In the genomic region with DNA sequence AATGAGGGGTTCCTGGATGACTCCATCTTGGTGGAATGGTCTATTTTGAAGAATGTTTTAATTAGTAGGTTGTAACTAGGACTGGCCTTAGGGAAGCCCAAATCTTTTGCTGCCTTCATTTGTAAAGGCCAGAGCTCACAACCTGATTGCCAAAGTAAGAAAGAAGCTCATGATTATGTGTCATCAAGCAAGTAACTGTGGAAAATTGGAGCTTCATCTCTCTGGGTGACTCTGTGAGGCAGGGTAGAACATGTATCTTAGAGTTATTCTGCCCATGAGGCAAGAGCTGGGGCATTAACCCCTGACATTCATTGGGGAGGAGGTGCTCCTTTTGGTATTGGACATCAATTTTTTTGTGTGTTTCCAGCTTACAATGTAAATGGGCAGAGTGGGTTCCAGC, we compare ENCODE assay signal across 17 cellular contexts.
DNase-seq lines count a peak whose midpoint lies in the region; FAIRE-seq and TF ChIP-seq lines count a peak whose summit lies in the region.
"Had no signal": no experiment of that assay in that cellular context is flagged by ENCODE, and none has a peak within 500 bp of the region (broad histone marks: within the 10 kb centered on the region; RNA-seq: fewer than 3 reads in every experiment).

No MANE protein-coding gene starts in this region.

- H3K27me3 Mint-ChIP-seq in HFFc6 (ENCODE audit: insufficient read depth), result peaks cover 6% of the 10 kb centered on the region
- H3K27me3 Mint-ChIP-seq: CD4-positive, alpha-beta memory T cell had no signal

- DNase-seq in bronchial epithelial cell (ENCODE audit: low read depth), result peak; percentile 76
- no peak for DNase-seq in epithelial cell of prostate (ENCODE audit: low read depth, low spot score)
- DNase-seq in keratinocyte (ENCODE audit: low read depth, low spot score), result no peak
- no peak for DNase-seq in GM12891 (ENCODE audit: insufficient read length, low spot score)
- no peak for DNase-seq in DMS 273 treated with DMSO at 0.1 percent for 48 hours (lab: John Stamatoyannopoulos, UW)
- DNase-seq in HFFc6, result no peak
- DNase-seq: C1 segment of cervical spinal cord; Calu3; CD4-positive, alpha-beta memory T cell; COR-L47; DMS153; DND-41; GM23248; H7 had no signal

- no peaks in the 10 kb centered on the region for H4K20me1 ChIP-seq in keratinocyte (ENCODE audit: control insufficient read depth, extremely low read depth, insufficient read depth, low read length)

- H3K4me1 Mint-ChIP-seq in HFFc6 (ENCODE audit: low read depth), result no peaks in the 10 kb centered on the region
- H3K4me1 Mint-ChIP-seq: CD4-positive, alpha-beta memory T cell had no signal

- no peak overlapping the region for H3K9ac ChIP-seq in keratinocyte (ENCODE audit: control insufficient read depth, extremely low read depth, insufficient read depth, low read length)
- H3K9ac ChIP-seq: GM23248 had no signal

- dilution Hi-C loops in keratinocyte (cut with MboI; ENCODE audit: extremely low pct_ligation_motif_present, low sequenced_read_pairs), result no loop called here

- no peaks in the 10 kb centered on the region for H3K79me2 ChIP-seq in keratinocyte (ENCODE audit: control insufficient read depth, insufficient read depth, low read length)

- no peaks in the 10 kb centered on the region for H3K36me3 Mint-ChIP-seq in HFFc6 (ENCODE audit: low read depth)
- H3K36me3 Mint-ChIP-seq: CD4-positive, alpha-beta memory T cell had no signal

- peaks cover 12% of the 10 kb centered on the region for H3K4me1 ChIP-seq in keratinocyte (ENCODE audit: control insufficient read depth, extremely low read depth, insufficient read depth, low read length)

- H3K4me3 ChIP-seq in bronchial epithelial cell (ENCODE audit: low read depth, low read length) (no peak overlapping the region), keratinocyte (ENCODE audit: control insufficient read depth in 2 of 3, extremely low read depth in 1 of 3, insufficient read depth in 2 of 3, low read depth in 1 of 3, low read length in 3 of 3) (no peak overlapping the region)
- H3K4me3 ChIP-seq: GM23248 had no signal

- H3K4me2 ChIP-seq in keratinocyte (ENCODE audit: control insufficient read depth, extremely low read depth, insufficient read depth, low read depth, low read length), result no peak overlapping the region

- no peak for TF ChIP-seq CTCF in bronchial epithelial cell (IDR thresholded peaks at IDR 0.05; ENCODE audit: insufficient read depth, low read length, severe bottlenecking)
- TF ChIP-seq CTCF in keratinocyte (optimal IDR thresholded peaks at IDR 0.05 in 1 of 3, IDR thresholded peaks at IDR 0.05 in 1 of 3, conservative IDR thresholded peaks at IDR 0.05 in 1 of 3; ENCODE audit: extremely low read depth in 1 of 3, insufficient read depth in 2 of 3, low read length in 3 of 3), result no peak
- TF ChIP-seq CTCF in HFFc6 (IDR thresholded peaks at IDR 0.05), result no peak

- H3K9me3 Mint-ChIP-seq in HFFc6, result no peaks in the 10 kb centered on the region

- H3K4me3 Mint-ChIP-seq in HFFc6, result no peak overlapping the region
- H3K4me3 Mint-ChIP-seq: CD4-positive, alpha-beta memory T cell had no signal

- no peaks in the 10 kb centered on the region for H3K9me1 ChIP-seq in keratinocyte (ENCODE audit: control insufficient read depth, extremely low read depth, insufficient read depth, low read length)

- H3K36me3 ChIP-seq in bronchial epithelial cell (ENCODE audit: control insufficient read depth, insufficient read depth, low read length) (no peaks in the 10 kb centered on the region), keratinocyte (ENCODE audit: control insufficient read depth in 2 of 2, extremely low read depth in 1 of 2, insufficient read depth in 2 of 2, low read length in 2 of 2) (no peaks in the 10 kb centered on the region)

- no peaks in the 10 kb centered on the region for H3K9me3 ChIP-seq in keratinocyte (ENCODE audit: control insufficient read depth, low read depth, low read length)

- peak overlapping the region; percentile 44 for H3K27ac ChIP-seq in epithelial cell of prostate
- no peak overlapping the region for H3K27ac ChIP-seq in keratinocyte (ENCODE audit: control insufficient read depth, insufficient read depth, low read length)
- H3K27ac ChIP-seq: GM23248 had no signal

- H2AFZ ChIP-seq in keratinocyte (ENCODE audit: control insufficient read depth, low read length), result peak overlapping the region; percentile 12
- H2AFZ ChIP-seq: GM23248 had no signal

- H3K27me3 ChIP-seq in bronchial epithelial cell (ENCODE audit: control insufficient read depth, insufficient read depth, low read length), result no peaks in the 10 kb centered on the region
- H3K27me3 ChIP-seq in keratinocyte (ENCODE audit: control insufficient read depth, extremely low read depth, insufficient read depth, low read length), result no peaks in the 10 kb centered on the region

- TF ChIP-seq POLR2A in GM12891 (IDR thresholded peaks at IDR 0.05; ENCODE audit: low read depth, low read length), result no peak

- FAIRE-seq in bronchial epithelial cell (lab: Jason Lieb, UNC) (no peak), keratinocyte (lab: Jason Lieb, UNC) (peak; percentile 41), GM12891 (lab: Jason Lieb, UNC) (no peak)
- FAIRE-seq: G401.6, GM19239, H1 had no signal

- no peak overlapping the region for H3K27ac Mint-ChIP-seq in HFFc6
- H3K27ac Mint-ChIP-seq: CD4-positive, alpha-beta memory T cell had no signal

TF ChIP-seq in GM12891, 5 proteins besides CTCF, POLR2A, EP300 and RAD21:
- TF ChIP-seq POLR2AphosphoS5 (IDR thresholded peaks at IDR 0.05; ENCODE audit: low read depth, low read length), result no peak
- no peak for TF ChIP-seq TAF1 (IDR thresholded peaks at IDR 0.05; ENCODE audit: low read depth, low read length)
- no peak for TF ChIP-seq PAX5 (IDR thresholded peaks at IDR 0.05; ENCODE audit: insufficient read depth, low read length, severe bottlenecking)
- TF ChIP-seq POU2F2 (IDR thresholded peaks at IDR 0.05; ENCODE audit: low read depth, low read length), result no peak
- TF ChIP-seq SPI1 (IDR thresholded peaks at IDR 0.05; ENCODE audit: low read depth, low read length), result no peak
TF ChIP-seq in GM12891: peak in this region for 0.
